Comparison of ENCODE assay signal across 8 cellular contexts in the genomic region with DNA sequence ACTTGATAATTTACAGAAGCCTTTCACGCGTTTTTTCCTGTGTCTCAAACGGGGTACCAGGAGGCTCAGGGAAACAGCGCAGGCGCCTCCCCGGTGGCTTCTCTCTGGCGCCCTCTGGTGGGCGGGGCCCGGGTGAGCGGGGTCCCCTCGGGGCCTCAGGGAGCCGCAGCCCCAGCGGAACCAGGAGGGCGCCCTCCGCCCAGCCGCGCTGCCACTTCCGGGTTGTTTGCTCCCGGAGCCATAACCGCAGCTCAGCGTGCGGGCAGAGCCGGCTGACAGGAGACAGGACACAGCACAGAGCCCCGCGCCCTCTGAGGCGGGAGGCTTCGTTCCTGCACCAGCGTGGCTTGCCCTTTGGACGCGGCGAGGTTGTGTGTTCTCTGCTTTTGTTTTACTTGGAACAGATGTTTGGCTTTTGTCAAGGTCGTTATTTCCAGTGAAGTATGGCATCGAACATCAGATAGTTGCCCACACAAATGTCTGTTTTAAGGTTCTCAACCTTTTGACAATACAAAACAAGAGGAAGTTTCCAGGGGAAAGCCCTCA. TPM values are rescaled to one million over a fixed set of nuclear protein-coding genes. Genes with fewer than 3 reads are reported as not detected.
DNase-seq lines count a peak whose midpoint lies in the region; ATAC-seq, FAIRE-seq and TF ChIP-seq lines count a peak whose summit lies in the region.

No MANE protein-coding gene starts in this region.

- H3K9me3 ChIP-seq in SJCRH30 (replicated peaks) = no peaks in the 10 kb centered on the region

- H3K4me1 ChIP-seq in SJCRH30 = no peaks in the 10 kb centered on the region

- peaks cover 7% of the 10 kb centered on the region for H3K9me3 Mint-ChIP-seq in glutamatergic neuron (ENCODE audit: unreplicated experiment)

- FAIRE-seq in D721Med (lab: Jason Lieb, UNC) = no peak
- no peak for FAIRE-seq in urothelium cell line (lab: Jason Lieb, UNC)

- ATAC-seq in GM19455 (IDR thresholded peaks at IDR 0.05; ENCODE audit: unreplicated experiment) = peak; percentile 89

- H3K27me3 ChIP-seq in HL-60 (ENCODE audit: insufficient read depth, poor library complexity, severe bottlenecking) = no peaks in the 10 kb centered on the region
- no peaks in the 10 kb centered on the region for H3K27me3 ChIP-seq in SJCRH30

- TF ChIP-seq CTCF in D721Med (IDR thresholded peaks at IDR 0.05; ENCODE audit: insufficient read depth, missing control alignments) (peak; percentile 35), HL-60 (IDR thresholded peaks at IDR 0.05; ENCODE audit: insufficient read depth, low read length) (peak; percentile 67), glutamatergic neuron (IDR thresholded peaks at IDR 0.05; ENCODE audit: partially characterized antibody, unreplicated experiment) (peak; percentile 89)

- H3K4me1 Mint-ChIP-seq in glutamatergic neuron (ENCODE audit: low read depth, unreplicated experiment) = no peaks in the 10 kb centered on the region

- H3K36me3 ChIP-seq in SJCRH30 = no peaks in the 10 kb centered on the region

- H3K4me3 Mint-ChIP-seq in glutamatergic neuron (ENCODE audit: unreplicated experiment) = peak overlapping the region; percentile 40

- no peak overlapping the region for H3K4me3 ChIP-seq in HL-60 (replicated peaks; ENCODE audit: insufficient read depth, low read length)
- H3K4me3 ChIP-seq in SJCRH30 = peak overlapping the region; percentile 42

- peaks cover 16% of the 10 kb centered on the region for H3K36me3 Mint-ChIP-seq in glutamatergic neuron (ENCODE audit: unreplicated experiment)

- DNase-seq in D721Med (ENCODE audit: insufficient read length, low spot score) (no peak), HL-60 (ENCODE audit: low read depth in 1 of 2, low spot score in 1 of 2) (peak; percentile 62 to 90), SJCRH30 (peak; percentile 56 to 69), glutamatergic neuron (peak; percentile 90), putamen (ENCODE audit: low spot score) (peak; percentile 67), urothelium cell line (ENCODE audit: low spot score) (peak; percentile 93)
- DNase-seq in activated gamma-delta T cell treated with anti-CD3 and anti-CD28 coated beads, Interleukin-2, amount 50 U/mL, for 16 hours (ENCODE audit: low read depth) = peak; percentile 91

- H3K27ac Mint-ChIP-seq in glutamatergic neuron (ENCODE audit: unreplicated experiment) = no peak overlapping the region

- H3K27ac ChIP-seq in HL-60 (replicated peaks) (peak overlapping the region; percentile 62), SJCRH30 (peak overlapping the region; percentile 22; the same call in 1 of the 2 replicates)

- no peaks in the 10 kb centered on the region for H3K27me3 Mint-ChIP-seq in glutamatergic neuron (ENCODE audit: unreplicated experiment)

RNA-seq across cellular contexts. Expression of a gene that starts 6.9 kb away (rescaled TPM):
- 0.03 and 0.06 TPM in 2 replicates for total RNA-seq in SJCRH30 (2014; rRNA removed; shearing (Covaris generic))
- 7.1 TPM for total RNA-seq in glutamatergic neuron (ENCODE audit: unreplicated experiment)

RNA-seq across cellular contexts. Expression of a gene that starts 45.1 kb away (rescaled TPM):
- 0.16 TPM in 1 of 2 replicates, not detected in the other for total RNA-seq in SJCRH30 (2014; rRNA removed; shearing (Covaris generic))
- 0.78 TPM for total RNA-seq in glutamatergic neuron (ENCODE audit: unreplicated experiment)

Comparison
In these comparisons a context has a peak if more than half of its experiments do, and no peak if none do; other contexts are left out.
1. CTCF ChIP-seq: peak in every context shown above with its lines; median percentile 89 in glutamatergic neuron; 67 in HL-60; 35 in D721Med.